23 cellular contexts compared by ENCODE assay signal in the genomic region with DNA sequence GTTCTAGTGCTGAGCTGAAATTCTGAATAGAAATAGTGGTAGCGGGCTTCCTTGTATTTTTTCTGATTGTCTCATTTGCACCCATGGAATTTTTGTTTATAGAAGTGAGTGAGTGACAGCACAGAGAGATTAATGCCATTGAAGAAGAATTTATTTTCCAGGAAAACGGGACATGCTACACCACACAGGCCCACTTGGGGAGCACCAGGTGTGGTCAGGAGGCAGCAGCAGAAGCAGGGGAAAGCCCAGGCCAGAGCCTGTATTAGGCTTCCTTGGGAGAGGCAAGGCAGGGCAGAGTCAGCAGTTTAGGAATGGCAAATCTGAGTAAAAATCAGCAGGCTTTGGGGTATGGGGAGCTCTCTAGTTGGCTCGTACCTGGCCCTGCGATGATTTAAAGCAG.
DNase-seq lines count a peak whose midpoint lies in the region; ATAC-seq, FAIRE-seq and TF ChIP-seq lines count a peak whose summit lies in the region.
"Had no signal": no experiment of that assay in that cellular context is flagged by ENCODE, and none has a peak within 500 bp of the region (broad histone marks: within the 10 kb centered on the region; RNA-seq: fewer than 3 reads in every experiment).

No MANE protein-coding gene starts in this region.

- DNase-seq in A549 (ENCODE audit: low read depth in 1 of 2, low spot score in 1 of 2), result no peak
- peak; percentile 41 for DNase-seq in H7
- DNase-seq in WERI-Rb-1, result peak; percentile 19
- peak; percentile 69 for DNase-seq in iPS-NIHi7 (ENCODE audit: extremely low spot score)
- DNase-seq in cerebellum (ENCODE audit: low spot score), result no peak
- DNase-seq in stimulated activated CD4-positive, alpha-beta T cell treated with anti-CD3 and anti-CD28 coated beads, Interleukin-15, amount 100 ng/mL, for 24 hours, result no peak
- no peak for DNase-seq in amygdala (lab: John Stamatoyannopoulos, UW)
- no peak for DNase-seq in effector memory CD4-positive, alpha-beta T cell
- DNase-seq: activated naive CD8-positive, alpha-beta T cell treated with anti-CD3 and anti-CD28 coated beads for 36 hours; effector CD8-positive, alpha-beta T cell; EL; KG1; NCI-H187 treated with DMSO at 0.1 percent for 48 hours; NCI-H345; NK-92 treated with Interleukin-12 subunit alpha and Interleukin-12 subunit beta, amount 100 ng/mL, for 24 hours; stimulated activated CD8-positive, alpha-beta memory T cell treated with anti-CD3 and anti-CD28 coated beads, Interleukin-4, amount 100 ng/mL, for 48 hours; T-helper 17 cell; upper lobe of right lung had no signal

- H3K4me1 ChIP-seq in A549, result no peaks in the 10 kb centered on the region
- no peaks in the 10 kb centered on the region for H3K4me1 ChIP-seq in effector memory CD4-positive, alpha-beta T cell (ENCODE audit: control insufficient read depth, insufficient read depth, low read length, poor library complexity, severe bottlenecking)
- H3K4me1 ChIP-seq: BLaER1 treated with 17β-estradiol and CSF1 and Interleukin-3, amounts not matched to agents 10 nM and 100 nM; esophagus muscularis mucosa; gastroesophageal sphincter; right atrium auricular region; upper lobe of right lung had no signal

- H3K4me3 ChIP-seq in A549 (no peak overlapping the region), H7 (ENCODE audit: insufficient read depth, low read depth, low read length) (no peak overlapping the region), WERI-Rb-1 (ENCODE audit: low read depth, low read length) (no peak overlapping the region)
- no peak overlapping the region for H3K4me3 ChIP-seq in effector memory CD4-positive, alpha-beta T cell (ENCODE audit: insufficient read depth, low read depth, low read length, poor library complexity, severe bottlenecking)
- H3K4me3 ChIP-seq: BLaER1 treated with 17β-estradiol and CSF1 and Interleukin-3, amounts not matched to agents 10 nM and 100 nM; esophagus muscularis mucosa; gastroesophageal sphincter; right atrium auricular region; upper lobe of right lung had no signal

- H3K9me3 ChIP-seq in A549, result no peaks in the 10 kb centered on the region
- peaks cover 4% of the 10 kb centered on the region for H3K9me3 ChIP-seq in WERI-Rb-1 (ENCODE audit: severe bottlenecking)
- H3K9me3 ChIP-seq in effector memory CD4-positive, alpha-beta T cell (ENCODE audit: control insufficient read depth, low read length), result no peaks in the 10 kb centered on the region
- H3K9me3 ChIP-seq: BLaER1 treated with 17β-estradiol and CSF1 and Interleukin-3, amounts not matched to agents 10 nM and 100 nM; esophagus muscularis mucosa; gastroesophageal sphincter; right atrium auricular region; upper lobe of right lung had no signal

- no peaks in the 10 kb centered on the region for H3K27me3 ChIP-seq in H7 (ENCODE audit: control insufficient read depth, insufficient read depth, low read length)
- no peaks in the 10 kb centered on the region for H3K27me3 ChIP-seq in WERI-Rb-1 (ENCODE audit: insufficient read depth, low read depth, severe bottlenecking)
- no peaks in the 10 kb centered on the region for H3K27me3 ChIP-seq in effector memory CD4-positive, alpha-beta T cell (replicated peaks; ENCODE audit: control insufficient read depth, insufficient read depth, low read length, poor library complexity, severe bottlenecking)
- H3K27me3 ChIP-seq: BLaER1 treated with 17β-estradiol and CSF1 and Interleukin-3, amounts not matched to agents 10 nM and 100 nM; right atrium auricular region; upper lobe of right lung had no signal

- H3K36me3 ChIP-seq in H7 (replicated peaks; ENCODE audit: control insufficient read depth, insufficient read depth, low read length), result no peaks in the 10 kb centered on the region
- H3K36me3 ChIP-seq in WERI-Rb-1, result no peaks in the 10 kb centered on the region
- no peaks in the 10 kb centered on the region for H3K36me3 ChIP-seq in effector memory CD4-positive, alpha-beta T cell (ENCODE audit: control insufficient read depth, insufficient read depth, low read length)
- H3K36me3 ChIP-seq: BLaER1 treated with 17β-estradiol and CSF1 and Interleukin-3, amounts not matched to agents 10 nM and 100 nM; esophagus muscularis mucosa; gastroesophageal sphincter; right atrium auricular region; upper lobe of right lung had no signal

- no peak overlapping the region for H3K4me2 ChIP-seq in A549
- H3K4me2 ChIP-seq: BLaER1 treated with 17β-estradiol and CSF1 and Interleukin-3, amounts not matched to agents 10 nM and 100 nM had no signal

- H3K27ac ChIP-seq in A549 (no peak overlapping the region), WERI-Rb-1 (no peak overlapping the region)
- H3K27ac ChIP-seq in effector memory CD4-positive, alpha-beta T cell (ENCODE audit: insufficient read depth, low read length, poor library complexity, severe bottlenecking), result no peak overlapping the region
- H3K27ac ChIP-seq: BLaER1 treated with 17β-estradiol and CSF1 and Interleukin-3, amounts not matched to agents 10 nM and 100 nM; esophagus muscularis mucosa; gastroesophageal sphincter; right atrium auricular region; upper lobe of right lung had no signal

- TF ChIP-seq EP300 in A549 (IDR thresholded peaks at IDR 0.05), result no peak

- no peak for TF ChIP-seq RAD21 in A549 (conservative IDR thresholded peaks at IDR 0.05 in 1 of 2, IDR thresholded peaks at IDR 0.05 in 1 of 2)

- POLR2A ChIA-PET in A549 (lab: Yijun Ruan, JAX), result no interaction called here

- no peak for TF ChIP-seq CTCF in A549 (IDR thresholded peaks at IDR 0.05)
- 0 out of 2 replicates have a peak, but pooled peaks have one; percentile 17 for TF ChIP-seq CTCF in WERI-Rb-1 (IDR thresholded peaks at IDR 0.05; ENCODE audit: low read depth, low read length)

- ATAC-seq in A549, result peak; percentile 61 to 68; a peak in 4 of 6 replicates
- ATAC-seq: gastroesophageal sphincter, T-helper 17 cell, upper lobe of right lung had no signal

- CTCF ChIA-PET in A549 (lab: Yijun Ruan, JAX), result no interaction called here

- no peak for FAIRE-seq in A549 (lab: Jason Lieb, UNC)
- FAIRE-seq: D721Med had no signal

- 81% methylated on average over 4 of the region's 4 CpGs for WGBS in A549 (ENCODE audit: missing lambda C conversion rate)

- no peak for TF ChIP-seq POLR2A in A549 (IDR thresholded peaks at IDR 0.05; ENCODE audit: low read length)

TF ChIP-seq in A549, 52 proteins besides CTCF, POLR2A, EP300 and RAD21:
- TF ChIP-seq HDAC2 (IDR thresholded peaks at IDR 0.05) (no peak), RFX5 (IDR thresholded peaks at IDR 0.05) (no peak), HOXB5 (CRISPR knock-in tag; IDR thresholded peaks at IDR 0.05) (no peak), ZFP36 (IDR thresholded peaks at IDR 0.05; ENCODE audit: borderline replicate concordance, partially characterized antibody) (no peak), ZSCAN20 (CRISPR knock-in tag; IDR thresholded peaks at IDR 0.05) (no peak), FOSB (CRISPR knock-in tag; IDR thresholded peaks at IDR 0.05) (no peak), ZNF302 (CRISPR knock-in tag; IDR thresholded peaks at IDR 0.05) (no peak), MAZ (IDR thresholded peaks at IDR 0.05; ENCODE audit: borderline replicate concordance, low read depth, low read length) (no peak), PHF8 (IDR thresholded peaks at IDR 0.05; ENCODE audit: borderline replicate concordance, low read depth) (no peak), TFCP2L1 (CRISPR knock-in tag; IDR thresholded peaks at IDR 0.05) (no peak)
- TF ChIP-seq, protein P1, sequence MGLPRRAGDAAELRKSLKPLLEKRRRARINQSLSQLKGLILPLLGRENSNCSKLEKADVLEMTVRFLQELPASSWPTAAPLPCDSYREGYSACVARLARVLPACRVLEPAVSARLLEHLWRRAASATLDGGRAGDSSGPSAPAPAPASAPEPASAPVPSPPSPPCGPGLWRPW (IDR thresholded peaks at IDR 0.05), result no peak
- TF ChIP-seq, protein P2, sequence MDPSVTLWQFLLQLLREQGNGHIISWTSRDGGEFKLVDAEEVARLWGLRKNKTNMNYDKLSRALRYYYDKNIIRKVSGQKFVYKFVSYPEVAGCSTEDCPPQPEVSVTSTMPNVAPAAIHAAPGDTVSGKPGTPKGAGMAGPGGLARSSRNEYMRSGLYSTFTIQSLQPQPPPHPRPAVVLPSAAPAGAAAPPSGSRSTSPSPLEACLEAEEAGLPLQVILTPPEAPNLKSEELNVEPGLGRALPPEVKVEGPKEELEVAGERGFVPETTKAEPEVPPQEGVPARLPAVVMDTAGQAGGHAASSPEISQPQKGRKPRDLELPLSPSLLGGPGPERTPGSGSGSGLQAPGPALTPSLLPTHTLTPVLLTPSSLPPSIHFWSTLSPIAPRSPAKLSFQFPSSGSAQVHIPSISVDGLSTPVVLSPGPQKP (IDR thresholded peaks at IDR 0.05; ENCODE audit: low read depth, low read length), result no peak
- TF ChIP-seq, protein P3, sequence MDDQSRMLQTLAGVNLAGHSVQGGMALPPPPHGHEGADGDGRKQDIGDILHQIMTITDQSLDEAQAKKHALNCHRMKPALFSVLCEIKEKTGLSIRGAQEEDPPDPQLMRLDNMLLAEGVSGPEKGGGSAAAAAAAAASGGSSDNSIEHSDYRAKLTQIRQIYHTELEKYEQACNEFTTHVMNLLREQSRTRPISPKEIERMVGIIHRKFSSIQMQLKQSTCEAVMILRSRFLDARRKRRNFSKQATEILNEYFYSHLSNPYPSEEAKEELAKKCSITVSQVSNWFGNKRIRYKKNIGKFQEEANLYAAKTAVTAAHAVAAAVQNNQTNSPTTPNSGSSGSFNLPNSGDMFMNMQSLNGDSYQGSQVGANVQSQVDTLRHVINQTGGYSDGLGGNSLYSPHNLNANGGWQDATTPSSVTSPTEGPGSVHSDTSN (IDR thresholded peaks at IDR 0.05), result no peak
- TF ChIP-seq, protein P4, sequence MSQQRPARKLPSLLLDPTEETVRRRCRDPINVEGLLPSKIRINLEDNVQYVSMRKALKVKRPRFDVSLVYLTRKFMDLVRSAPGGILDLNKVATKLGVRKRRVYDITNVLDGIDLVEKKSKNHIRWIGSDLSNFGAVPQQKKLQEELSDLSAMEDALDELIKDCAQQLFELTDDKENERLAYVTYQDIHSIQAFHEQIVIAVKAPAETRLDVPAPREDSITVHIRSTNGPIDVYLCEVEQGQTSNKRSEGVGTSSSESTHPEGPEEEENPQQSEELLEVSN (IDR thresholded peaks at IDR 0.05; ENCODE audit: borderline replicate concordance, low read depth), result no peak

Comparison
In these comparisons a context has a peak if more than half of its experiments do, and no peak if none do; other contexts are left out.
1. DNase-seq: peak in H7 (single experiment), WERI-Rb-1 (single experiment) and iPS-NIHi7 (single experiment); none in A549 (0 of 2), cerebellum (single experiment), stimulated activated CD4-positive, alpha-beta T cell treated with anti-CD3 and anti-CD28 coated beads, Interleukin-15, amount 100 ng/mL, for 24 hours (single experiment), amygdala (0 of 56) and effector memory CD4-positive, alpha-beta T cell (0 of 3).